ENCODE assay signal across 1 cellular context in the genomic region with DNA sequence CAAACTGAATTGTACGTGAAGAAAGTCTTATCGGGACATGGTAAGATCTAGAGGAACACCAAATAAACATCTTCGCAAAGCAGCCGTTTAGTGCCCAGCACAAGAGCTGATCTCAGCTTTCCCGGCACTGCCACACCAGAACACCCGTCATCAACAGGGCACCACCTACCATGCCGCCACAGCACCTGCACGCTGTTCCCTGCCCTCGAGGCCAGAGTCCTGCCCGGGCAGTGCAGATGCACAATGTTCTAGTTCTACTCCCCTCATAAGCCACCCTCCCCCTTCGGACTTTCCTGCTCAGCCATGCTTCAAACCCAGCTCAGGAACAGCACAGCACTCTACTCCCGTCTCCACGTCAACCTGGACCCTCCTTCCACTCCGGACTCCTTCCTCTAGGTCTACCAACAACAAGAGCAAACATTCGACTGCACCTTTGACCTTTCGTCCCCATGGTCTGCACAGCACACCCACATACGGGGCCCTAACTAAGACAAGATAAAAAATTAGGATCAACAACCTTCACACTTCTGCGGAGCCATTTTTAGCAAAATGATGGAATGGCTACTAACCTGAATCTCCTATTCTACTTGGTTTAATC.
TF ChIP-seq lines count a peak whose summit lies in the region.

No MANE protein-coding gene starts in this region.

TF ChIP-seq in IMR-90, 13 proteins besides CTCF, POLR2A, EP300 and RAD21:
- TF ChIP-seq BHLHE40 (IDR thresholded peaks at IDR 0.05; ENCODE audit: low read depth, low read length) (no peak), MAFK (IDR thresholded peaks at IDR 0.05; ENCODE audit: low read depth, low read length) (no peak), RFX5 (IDR thresholded peaks at IDR 0.05; ENCODE audit: low read depth, low read length) (no peak), MXI1 (IDR thresholded peaks at IDR 0.05; ENCODE audit: borderline replicate concordance, low read depth, low read length) (no peak), CHD1 (IDR thresholded peaks at IDR 0.05; ENCODE audit: low read depth, low read length) (no peak), FOS (IDR thresholded peaks at IDR 0.05; ENCODE audit: low read depth, low read length) (no peak), NFE2L2 (IDR thresholded peaks at IDR 0.05; ENCODE audit: low read depth, low read length) (no peak), MAZ (IDR thresholded peaks at IDR 0.05; ENCODE audit: borderline replicate concordance, low read depth, low read length) (no peak)
- TF ChIP-seq, protein P1, sequence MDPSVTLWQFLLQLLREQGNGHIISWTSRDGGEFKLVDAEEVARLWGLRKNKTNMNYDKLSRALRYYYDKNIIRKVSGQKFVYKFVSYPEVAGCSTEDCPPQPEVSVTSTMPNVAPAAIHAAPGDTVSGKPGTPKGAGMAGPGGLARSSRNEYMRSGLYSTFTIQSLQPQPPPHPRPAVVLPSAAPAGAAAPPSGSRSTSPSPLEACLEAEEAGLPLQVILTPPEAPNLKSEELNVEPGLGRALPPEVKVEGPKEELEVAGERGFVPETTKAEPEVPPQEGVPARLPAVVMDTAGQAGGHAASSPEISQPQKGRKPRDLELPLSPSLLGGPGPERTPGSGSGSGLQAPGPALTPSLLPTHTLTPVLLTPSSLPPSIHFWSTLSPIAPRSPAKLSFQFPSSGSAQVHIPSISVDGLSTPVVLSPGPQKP (IDR thresholded peaks at IDR 0.05; ENCODE audit: borderline replicate concordance, low read depth, low read length) = no peak
